Comparison of ENCODE assay signal across 17 cellular contexts in the genomic region with DNA sequence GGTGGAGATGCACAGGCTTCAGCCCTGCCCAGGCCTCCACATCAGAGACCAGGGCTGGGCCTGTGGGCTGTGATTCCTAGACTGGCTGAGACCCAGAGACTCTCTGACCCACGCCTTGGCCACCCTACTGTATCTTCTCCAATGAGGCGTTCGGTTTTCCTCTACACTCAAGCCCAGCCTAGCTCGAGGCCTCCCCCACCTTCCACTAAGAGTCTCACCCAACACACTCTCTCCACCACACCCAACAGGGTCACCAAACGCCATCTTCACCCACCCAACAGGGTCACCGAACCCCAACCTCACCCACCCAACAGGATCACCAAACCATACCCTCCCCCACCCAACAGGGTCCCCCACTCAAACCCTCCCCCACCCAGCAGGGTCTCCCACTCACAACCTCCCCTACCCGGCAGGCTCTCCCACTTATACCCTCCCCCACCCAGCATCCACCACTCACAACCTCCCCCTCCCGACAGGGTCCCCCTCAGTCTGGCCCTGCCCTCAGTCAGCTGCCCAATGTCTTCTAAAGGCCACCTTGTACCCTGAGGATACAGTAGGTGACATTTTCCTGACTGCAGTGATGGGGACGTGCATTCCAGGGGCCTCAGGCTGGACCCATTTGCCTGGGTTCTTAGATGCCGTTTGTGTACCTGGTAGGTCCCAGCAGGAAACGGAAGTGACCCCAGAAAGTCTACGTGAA. TPM values are rescaled to one million over a fixed set of nuclear protein-coding genes. Genes with fewer than 3 reads are reported as not detected.
DNase-seq lines count a peak whose midpoint lies in the region; ATAC-seq and TF ChIP-seq lines count a peak whose summit lies in the region.
"Had no signal": no experiment of that assay in that cellular context is flagged by ENCODE, and none has a peak within 500 bp of the region (broad histone marks: within the 10 kb centered on the region; RNA-seq: fewer than 3 reads in every experiment).

No MANE protein-coding gene starts in this region.

- H3K36me3 ChIP-seq in left ventricle myocardium inferior: no peaks in the 10 kb centered on the region
- H3K36me3 ChIP-seq: BE2C had no signal

- no peak overlapping the region for H3K27ac Mint-ChIP-seq in type B pancreatic cell
- H3K27ac Mint-ChIP-seq in stimulated activated naive B cell treated with anti-CD40 and anti-IgM and Interleukin-4, amounts not matched to agents 10 μg/mL and 1 μg/mL and 100 μg/mL, for 72 hours: no peak overlapping the region
- H3K27ac Mint-ChIP-seq: CD8-positive, alpha-beta memory T cell; HFFc6 had no signal

- peaks cover 5% of the 10 kb centered on the region for H3K4me1 ChIP-seq in left ventricle myocardium inferior
- H3K4me1 ChIP-seq: A549, BE2C had no signal

- H3K27ac ChIP-seq in coronary artery: no peak overlapping the region
- no peak overlapping the region for H3K27ac ChIP-seq in left ventricle myocardium inferior (replicated peaks)
- H3K27ac ChIP-seq: A549, C4-2B had no signal

- no peak overlapping the region for H3K4me3 Mint-ChIP-seq in type B pancreatic cell
- H3K4me3 Mint-ChIP-seq in stimulated activated naive B cell treated with anti-CD40 and anti-IgM and Interleukin-4, amounts not matched to agents 10 μg/mL and 1 μg/mL and 100 μg/mL, for 72 hours: no peak overlapping the region
- H3K4me3 Mint-ChIP-seq: CD8-positive, alpha-beta memory T cell; HFFc6 had no signal

- peaks cover 9% of the 10 kb centered on the region for H3K4me1 Mint-ChIP-seq in type B pancreatic cell (ENCODE audit: unreplicated experiment)
- H3K4me1 Mint-ChIP-seq in stimulated activated naive B cell treated with anti-CD40 and anti-IgM and Interleukin-4, amounts not matched to agents 10 μg/mL and 1 μg/mL and 100 μg/mL, for 72 hours: peaks cover 1 to 3% of the 10 kb centered on the region in 2 donors
- H3K4me1 Mint-ChIP-seq: CD8-positive, alpha-beta memory T cell had no signal

- no peak for TF ChIP-seq CTCF in coronary artery (IDR thresholded peaks at IDR 0.05)
- TF ChIP-seq CTCF in type B pancreatic cell (conservative IDR thresholded peaks at IDR 0.05): no peak
- TF ChIP-seq CTCF in left ventricle myocardium inferior (IDR thresholded peaks at IDR 0.05; ENCODE audit: borderline replicate concordance): no peak

- H3K9me3 ChIP-seq in left ventricle myocardium inferior (replicated peaks): no peaks in the 10 kb centered on the region
- H3K9me3 ChIP-seq: A549, BE2C, Caco-2 had no signal

- ATAC-seq in sciatic nerve: no peak
- no peak for ATAC-seq in stimulated activated naive B cell treated with anti-CD40 and anti-IgM and Interleukin-4, amounts not matched to agents 10 μg/mL and 1 μg/mL and 100 μg/mL, for 72 hours (replicated peaks)
- ATAC-seq: A549 had no signal

- no peak overlapping the region for H3K4me3 ChIP-seq in coronary artery
- no peak overlapping the region for H3K4me3 ChIP-seq in left ventricle myocardium inferior
- H3K4me3 ChIP-seq: A549 had no signal

- H3K36me3 Mint-ChIP-seq in type B pancreatic cell: no peaks in the 10 kb centered on the region
- no peaks in the 10 kb centered on the region for H3K36me3 Mint-ChIP-seq in stimulated activated naive B cell treated with anti-CD40 and anti-IgM and Interleukin-4, amounts not matched to agents 10 μg/mL and 1 μg/mL and 100 μg/mL, for 72 hours
- H3K36me3 Mint-ChIP-seq: CD8-positive, alpha-beta memory T cell had no signal

- H3K27me3 ChIP-seq in left ventricle myocardium inferior (ENCODE audit: low read depth): peaks cover 78% of the 10 kb centered on the region
- H3K27me3 ChIP-seq: BE2C had no signal

- DNase-seq in coronary artery (ENCODE audit: low spot score): peak; percentile 35
- DNase-seq in islet precursor cell: peak; percentile 33
- peak; percentile 21 for DNase-seq in sciatic nerve (ENCODE audit: low spot score)
- DNase-seq in type B pancreatic cell (ENCODE audit: extremely low spot score, unreplicated experiment): peak; percentile 58
- no peak for DNase-seq in left ventricle myocardium inferior
- no peak for DNase-seq in stimulated activated naive B cell treated with anti-CD40 and anti-IgM and Interleukin-4, amounts not matched to agents 10 μg/mL and 1 μg/mL and 100 μg/mL, for 72 hours
- DNase-seq in HK-2 (ENCODE audit: unreplicated experiment): no peak
- DNase-seq: BE2C; CD8-positive, alpha-beta memory T cell; DND-41; GDM1; GOT3; HCEC 1CT; HFFc6 had no signal

- peaks cover 13% of the 10 kb centered on the region for H3K27me3 Mint-ChIP-seq in type B pancreatic cell
- H3K27me3 Mint-ChIP-seq in stimulated activated naive B cell treated with anti-CD40 and anti-IgM and Interleukin-4, amounts not matched to agents 10 μg/mL and 1 μg/mL and 100 μg/mL, for 72 hours: peaks cover 52 to 55% of the 10 kb centered on the region in 2 donors

- intact Hi-C loops in sciatic nerve (cut with DNase I): no loop called here
- intact Hi-C loops in left ventricle myocardium inferior (cut with micrococcal nuclease): no loop called here

- H3K9me3 Mint-ChIP-seq in type B pancreatic cell: no peaks in the 10 kb centered on the region
- H3K9me3 Mint-ChIP-seq in stimulated activated naive B cell treated with anti-CD40 and anti-IgM and Interleukin-4, amounts not matched to agents 10 μg/mL and 1 μg/mL and 100 μg/mL, for 72 hours: peaks cover 0 to 1% of the 10 kb centered on the region in 2 donors
- H3K9me3 Mint-ChIP-seq: CD8-positive, alpha-beta memory T cell; HFFc6 had no signal

RNA-seq across cellular contexts. Expression of a gene that starts 20.4 kb away (rescaled TPM):
- total RNA-seq in sciatic nerve (1.5 TPM), type B pancreatic cell (ENCODE audit: low replicate concordance) (4.3 TPM in 1 of 2 replicates, not detected in the other), left ventricle myocardium inferior (not detected)
- total RNA-seq: Caco-2; CD8-positive, alpha-beta memory T cell; HFFc6 had no signal

RNA-seq across cellular contexts. Expression of a gene that starts 57.9 kb away (rescaled TPM):
- total RNA-seq in sciatic nerve (22.7 TPM), type B pancreatic cell (ENCODE audit: low replicate concordance) (2.4 and 7.9 TPM in 2 replicates), left ventricle myocardium inferior (44.6 TPM)

Comparison
In these comparisons a context has a peak if more than half of its experiments do, and no peak if none do; other contexts are left out.
1. DNase-seq: peak in coronary artery (single experiment), islet precursor cell (single experiment), sciatic nerve (single experiment) and type B pancreatic cell (single experiment); none in left ventricle myocardium inferior (single experiment), stimulated activated naive B cell treated with anti-CD40 and anti-IgM and Interleukin-4, amounts not matched to agents 10 μg/mL and 1 μg/mL and 100 μg/mL, for 72 hours (single experiment) and HK-2 (single experiment).